ENCODE assay signal across 30 cellular contexts in genomic region chr1:48205547-48205946, GRCh38. TPM values are rescaled to one million over a fixed set of nuclear protein-coding genes. Genes with fewer than 3 reads are reported as not detected.
"Had no signal": no experiment of that assay in that cellular context is flagged by ENCODE, and none has a peak within 500 bp of the region (broad histone marks: within the 10 kb centered on the region; RNA-seq: fewer than 3 reads in every experiment).

No MANE protein-coding gene starts in this region.

- H3K4me2 ChIP-seq: hepatocyte, smooth muscle cell had no signal

- H3K79me2 ChIP-seq: hepatocyte, parathyroid adenoma had no signal

- DNase-seq: islet precursor cell; left ventricle myocardium inferior; naive thymus-derived CD8-positive, alpha-beta T cell; nucleus accumbens; right lobe of liver; stimulated activated CD4-positive, alpha-beta T cell treated with anti-CD3 and anti-CD28 coated beads, Interleukin-1b, Interleukin-23, amount 100 ng/mL, for 48 hours; stimulated activated CD4-positive, alpha-beta T cell treated with anti-CD3 and anti-CD28 coated beads, Interleukin-2, amount 100 ng/mL, for 48 hours; stimulated activated CD4-positive, alpha-beta T cell treated with anti-CD3 and anti-CD28 coated beads, Interleukin-4, amount 100 ng/mL, for 4 hours; stimulated activated CD8-positive, alpha-beta memory T cell treated with anti-CD3 and anti-CD28 coated beads, Interleukin-4, amount 100 ng/mL, for 48 hours; stimulated activated naive CD4-positive, alpha-beta T cell treated with Interleukin-2 at 50 U/mL for 16 hours; substantia nigra; testis; thyroid gland; transverse colon; upper lobe of left lung had no signal

- H3K27ac ChIP-seq: hepatocyte, left ventricle myocardium inferior, parathyroid adenoma, right atrium auricular region, right lobe of liver, testis, thyroid gland, transverse colon, upper lobe of left lung, vagina had no signal

- H2AFZ ChIP-seq: hepatocyte, parathyroid adenoma had no signal

- H3K9ac ChIP-seq: parathyroid adenoma had no signal

- ATAC-seq: naive thymus-derived CD8-positive, alpha-beta T cell; right lobe of liver had no signal

- H3K9me3 Mint-ChIP-seq: memory B cell; naive thymus-derived CD8-positive, alpha-beta T cell; nephron; neural crest cell; stimulated activated memory B cell treated with anti-CD40 and anti-IgM and Interleukin-4, amounts not matched to agents 10 μg/mL and 1 μg/mL and 100 μg/mL, for 72 hours had no signal

- H3K27me3 Mint-ChIP-seq: progenitor cell of endocrine pancreas; stimulated activated memory B cell treated with anti-CD40 and anti-IgM and Interleukin-4, amounts not matched to agents 10 μg/mL and 1 μg/mL and 100 μg/mL, for 72 hours had no signal

- H3K4me3 ChIP-seq: hepatocyte, left ventricle myocardium inferior, lung, right atrium auricular region, right lobe of liver, smooth muscle cell, testis, thyroid gland, transverse colon, upper lobe of left lung, vagina had no signal

- H3K4me1 ChIP-seq: left ventricle myocardium inferior, parathyroid adenoma, right atrium auricular region, right lobe of liver, testis, thyroid gland, vagina had no signal

- H3K27ac Mint-ChIP-seq: memory B cell; naive thymus-derived CD8-positive, alpha-beta T cell; nephron; progenitor cell of endocrine pancreas; stimulated activated memory B cell treated with anti-CD40 and anti-IgM and Interleukin-4, amounts not matched to agents 10 μg/mL and 1 μg/mL and 100 μg/mL, for 72 hours had no signal

- H3K4me1 Mint-ChIP-seq: memory B cell; nephron; neural crest cell; stimulated activated memory B cell treated with anti-CD40 and anti-IgM and Interleukin-4, amounts not matched to agents 10 μg/mL and 1 μg/mL and 100 μg/mL, for 72 hours had no signal

- H3K36me3 ChIP-seq: left ventricle myocardium inferior, right atrium auricular region, right lobe of liver, thyroid gland, transverse colon, upper lobe of left lung, vagina had no signal

- H3K27me3 ChIP-seq: hepatocyte, right atrium auricular region, right lobe of liver, testis, thyroid gland, upper lobe of left lung, vagina had no signal

- H3K4me3 Mint-ChIP-seq: memory B cell; naive thymus-derived CD8-positive, alpha-beta T cell; nephron; neural crest cell; stimulated activated memory B cell treated with anti-CD40 and anti-IgM and Interleukin-4, amounts not matched to agents 10 μg/mL and 1 μg/mL and 100 μg/mL, for 72 hours had no signal

- H3K9me3 ChIP-seq: left ventricle myocardium inferior, right atrium auricular region, right lobe of liver, testis, thyroid gland, transverse colon, upper lobe of left lung, vagina had no signal

RNA-seq across cellular contexts. Expression of gene SLC5A9, which starts 17.0 kb away (rescaled TPM):
- total RNA-seq: kidney epithelial cell; naive thymus-derived CD8-positive, alpha-beta T cell; neural crest cell; osteoblast; pulmonary artery endothelial cell; right atrium auricular region; skeletal muscle tissue; thyroid gland had no signal
- polyA plus RNA-seq: naive thymus-derived CD8-positive, alpha-beta T cell; smooth muscle cell had no signal
